ENCODE assay signal across 8 cellular contexts in the genomic region with DNA sequence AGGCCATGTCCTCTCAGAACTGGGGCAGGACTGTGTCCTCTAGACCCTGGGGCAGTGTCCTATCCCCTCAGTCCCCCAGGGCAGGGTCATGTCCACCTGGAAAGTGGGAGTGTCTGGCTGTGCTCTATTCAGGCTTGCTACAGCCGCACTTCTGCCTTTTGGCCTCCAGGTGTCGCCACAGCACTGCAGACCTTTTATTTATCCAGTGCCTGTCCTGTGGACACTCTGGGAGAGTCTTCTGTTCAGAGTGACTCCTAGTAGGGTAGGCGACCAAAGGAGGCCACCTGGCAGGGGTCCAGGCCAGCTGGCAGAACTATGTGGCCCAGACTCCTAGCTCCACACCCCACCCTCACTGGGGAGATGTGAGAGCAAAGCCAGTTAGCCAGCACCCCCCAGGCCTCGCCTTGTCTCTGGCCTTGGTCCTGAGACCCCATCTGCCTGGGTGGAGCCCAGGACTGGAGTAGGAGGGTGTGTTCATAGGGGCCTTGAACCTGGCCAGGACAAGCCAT. TPM values are rescaled to one million over a fixed set of nuclear protein-coding genes. Genes with fewer than 3 reads are reported as not detected.
DNase-seq lines count a peak whose midpoint lies in the region; ATAC-seq and TF ChIP-seq lines count a peak whose summit lies in the region.

No MANE protein-coding gene starts in this region.

- H3K4me1 ChIP-seq in adipocyte (ENCODE audit: control insufficient read depth, insufficient read depth, low read length): peaks cover 13% of the 10 kb centered on the region

- no peaks in the 10 kb centered on the region for H3K9me3 ChIP-seq in adipocyte (ENCODE audit: control insufficient read depth, low read length)

- H3K9ac ChIP-seq in adipocyte (ENCODE audit: low read length): no peak overlapping the region

- peaks cover 51% of the 10 kb centered on the region for H3K27me3 ChIP-seq in adipocyte (replicated peaks; ENCODE audit: control insufficient read depth, insufficient read depth, low read length)

- no peak overlapping the region for H3K4me3 ChIP-seq in adipocyte (ENCODE audit: low read length)
- H3K4me3 ChIP-seq in retinal pigment epithelial cell (ENCODE audit: low read length): no peak overlapping the region

- intact Hi-C loops in left cardiac atrium (cut with DNase I): loop anchor here (2.0 to 10.0 kb wide), 4 partner anchors 140 to 300 kb away; no protein-coding TSS in a partner anchor

- peak; percentile 22 for DNase-seq in NK-92 treated with Interleukin-12 subunit alpha and Interleukin-12 subunit beta, amount 100 ng/mL, for 24 hours (lab: John Stamatoyannopoulos, UW)
- no peak for DNase-seq in NK-92 (lab: John Stamatoyannopoulos, UW; ENCODE audit: unreplicated experiment)
- DNase-seq in M059J (ENCODE audit: low read depth): peak; percentile 63
- DNase-seq in adipocyte (ENCODE audit: low read depth): peak; percentile 83
- DNase-seq in left cardiac atrium: peak; percentile 75
- DNase-seq in retinal pigment epithelial cell (ENCODE audit: low read depth): no peak

- no peaks in the 10 kb centered on the region for H3K36me3 ChIP-seq in adipocyte (ENCODE audit: control insufficient read depth, insufficient read depth, low read length, severe bottlenecking)

- TF ChIP-seq CTCF in retinal pigment epithelial cell (conservative IDR thresholded peaks at IDR 0.05; ENCODE audit: low read depth, low read length): peak; percentile 96

- peak; percentile 91 for ATAC-seq in SK-N-SH treated with all-trans-retinoic acid at 6 μM for 48 hours
- ATAC-seq in left cardiac atrium: peak; percentile 80 to 82
- no peak for ATAC-seq in GM19324 (IDR thresholded peaks at IDR 0.05; ENCODE audit: low FRiP score, unreplicated experiment)

TF ChIP-seq in SK-N-SH treated with all-trans-retinoic acid at 6 μM for 48 hours, 23 proteins besides CTCF, POLR2A, EP300 and RAD21:
- no peak for TF ChIP-seq CREB5 (CRISPR knock-in tag; IDR thresholded peaks at IDR 0.05; ENCODE audit: low read depth)
- no peak for TF ChIP-seq ZNF565 (CRISPR knock-in tag; conservative IDR thresholded peaks at IDR 0.05; ENCODE audit: low read depth)
- TF ChIP-seq RARB (CRISPR knock-in tag; IDR thresholded peaks at IDR 0.05): no peak
- TF ChIP-seq ARNTL (CRISPR knock-in tag; IDR thresholded peaks at IDR 0.05; ENCODE audit: borderline replicate concordance, low read depth): no peak
- TF ChIP-seq ESRRG (CRISPR knock-in tag; IDR thresholded peaks at IDR 0.05): no peak
- no peak for TF ChIP-seq ZNF70 (CRISPR knock-in tag; IDR thresholded peaks at IDR 0.05)
- no peak for TF ChIP-seq GLIS3 (CRISPR knock-in tag; IDR thresholded peaks at IDR 0.05)
TF ChIP-seq in SK-N-SH treated with all-trans-retinoic acid at 6 μM for 48 hours: peak in this region for 0.

RNA-seq across cellular contexts. Expression of gene TMIE, which starts 3.9 kb away (rescaled TPM):
- 0.22 TPM in 1 of 2 replicates, not detected in the other for total RNA-seq in M059J (2014; rRNA removed; shearing (Covaris generic))
- total RNA-seq in left cardiac atrium: under 1 TPM; 0.44 to 0.91 TPM

RNA-seq across cellular contexts. Expression of gene ALS2CL, which starts 11.6 kb away (rescaled TPM):
- 2.5 and 3.6 TPM in 2 replicates for total RNA-seq in M059J (2014; rRNA removed; shearing (Covaris generic))
- total RNA-seq in left cardiac atrium: 10 to 100 TPM; 17.3 to 23.8 TPM

RNA-seq across cellular contexts. Expression of gene PRSS50, which starts 12.6 kb away (rescaled TPM):
- total RNA-seq in M059J (2014; rRNA removed; shearing (Covaris generic)): not detected in 2 replicates
- not detected for total RNA-seq in left cardiac atrium

Comparison
In these comparisons a context has a peak if more than half of its experiments do, and no peak if none do; other contexts are left out.
1. DNase-seq: peak in NK-92 treated with Interleukin-12 subunit alpha and Interleukin-12 subunit beta, amount 100 ng/mL, for 24 hours (single experiment), M059J (single experiment), adipocyte (single experiment) and left cardiac atrium (single experiment); none in NK-92 (single experiment) and retinal pigment epithelial cell (single experiment).